1 cellular context compared by ENCODE assay signal in genomic region chr10:46578475-46579178, GRCh38. TPM values are rescaled to one million over a fixed set of nuclear protein-coding genes. Genes with fewer than 3 reads are reported as not detected.
"Had no signal": no experiment of that assay in that cellular context is flagged by ENCODE, and none has a peak within 500 bp of the region (broad histone marks: within the 10 kb centered on the region; RNA-seq: fewer than 3 reads in every experiment).

SYT15 (plus strand) TSS chr10:46579128; CDS start chr10:46579169, 41 bp downstream.

RNA-seq across cellular contexts. Expression of gene SYT15, which starts in this region (rescaled TPM):
- total RNA-seq: epithelial cell of proximal tubule had no signal
